In genomic region chr15:50873935-50874353, GRCh38 we compare ENCODE assay signal across 16 cellular contexts. TPM values are rescaled to one million over a fixed set of nuclear protein-coding genes. Genes with fewer than 3 reads are reported as not detected.
DNase-seq lines count a peak whose midpoint lies in the region; ATAC-seq and TF ChIP-seq lines count a peak whose summit lies in the region.
"Had no signal": no experiment of that assay in that cellular context is flagged by ENCODE, and none has a peak within 500 bp of the region (broad histone marks: within the 10 kb centered on the region; RNA-seq: fewer than 3 reads in every experiment).

No MANE protein-coding gene starts in this region.

- peaks cover 4% of the 10 kb centered on the region for H3K27me3 ChIP-seq in DOHH2 (ENCODE audit: control insufficient read depth, low read length)
- peaks cover 35% of the 10 kb centered on the region for H3K27me3 ChIP-seq in OCI-LY3 (ENCODE audit: low read depth, low read length)

- H3K9me3 ChIP-seq in DOHH2 (ENCODE audit: control insufficient read depth, insufficient read depth, low read length) (no peaks in the 10 kb centered on the region), OCI-LY3 (ENCODE audit: insufficient read depth, low read length) (no peaks in the 10 kb centered on the region), T-helper 17 cell (ENCODE audit: control insufficient read depth, low read length, poor library complexity, severe bottlenecking) (no peaks in the 10 kb centered on the region)
- H3K9me3 ChIP-seq: thoracic aorta had no signal

- H3K27ac Mint-ChIP-seq in immature natural killer cell, result peak overlapping the region in 1 of 6 donors; percentile 62
- no peak overlapping the region for H3K27ac Mint-ChIP-seq in T-helper 17 cell
- H3K27ac Mint-ChIP-seq: WTC11 had no signal

- H3K36me3 ChIP-seq in DOHH2 (ENCODE audit: control insufficient read depth, low read length) (no peaks in the 10 kb centered on the region), OCI-LY3 (replicated peaks; ENCODE audit: low read depth, low read length) (no peaks in the 10 kb centered on the region)
- H3K36me3 ChIP-seq: thoracic aorta had no signal

- H3F3A ChIP-seq in DOHH2 (ENCODE audit: control insufficient read depth, insufficient read depth), result no peaks in the 10 kb centered on the region

- no peak overlapping the region for H3K27ac ChIP-seq in DOHH2 (ENCODE audit: low read depth, low read length)
- peak overlapping the region; percentile 65 for H3K27ac ChIP-seq in OCI-LY3 (ENCODE audit: low read length)
- H3K27ac ChIP-seq: thoracic aorta had no signal

- H3K27me3 Mint-ChIP-seq in immature natural killer cell (ENCODE audit: low read depth in 3 of 3), result peaks cover 3 to 8% (median 4%) of the 10 kb centered on the region in 3 donors
- peaks cover 45% of the 10 kb centered on the region for H3K27me3 Mint-ChIP-seq in T-helper 17 cell

- TF ChIP-seq CTCF in DOHH2 (IDR thresholded peaks at IDR 0.05; ENCODE audit: low read depth, low read length, poor library complexity, severe bottlenecking), result no peak
- peak; percentile 41 for TF ChIP-seq CTCF in OCI-LY3 (IDR thresholded peaks at IDR 0.05; ENCODE audit: low read depth, low read length)

- H3K4me1 ChIP-seq in DOHH2 (ENCODE audit: control insufficient read depth, low read length) (peaks cover 22% of the 10 kb centered on the region), OCI-LY3 (ENCODE audit: low read length) (peaks cover 45% of the 10 kb centered on the region)

- no peaks in the 10 kb centered on the region for H3K9me2 ChIP-seq in DOHH2 (replicated peaks; ENCODE audit: control insufficient read depth, low read length)

- H2AFZ ChIP-seq in OCI-LY3 (ENCODE audit: low read depth, low read length), result peak overlapping the region; percentile 77

- peak overlapping the region; percentile 64 for H3K9ac ChIP-seq in OCI-LY3 (ENCODE audit: low read length)

- DNase-seq in immature natural killer cell (peak in 2 of 3 donors; percentile 5 to 7), NCI-H2227 treated with DMSO at 0.1 percent for 48 hours (lab: John Stamatoyannopoulos, UW) (no peak), NCI-H1092 treated with DMSO at 0.1 percent for 48 hours (lab: John Stamatoyannopoulos, UW) (no peak), T-helper 17 cell (no peak)
- no peak for DNase-seq in stimulated activated CD4-positive, alpha-beta T cell treated with anti-CD3 and anti-CD28 coated beads, Interleukin-4, amount 100 ng/mL, for 1 hour
- DNase-seq: activated naive CD4-positive, alpha-beta T cell treated with Interleukin-2 at 50 U/mL for 16 hours; effector CD4-positive, alpha-beta T cell; hypothalamus; KG1; NCI-H526 treated with DMSO at 0.1 percent for 48 hours; nephron progenitor cell had no signal

- H3K79me2 ChIP-seq in DOHH2 (ENCODE audit: control insufficient read depth, low read length), result no peaks in the 10 kb centered on the region
- no peaks in the 10 kb centered on the region for H3K79me2 ChIP-seq in OCI-LY3 (ENCODE audit: low read length)

- peaks cover 18 to 30% of the 10 kb centered on the region in 2 donors for H3K4me1 Mint-ChIP-seq in immature natural killer cell
- peaks cover 11% of the 10 kb centered on the region for H3K4me1 Mint-ChIP-seq in T-helper 17 cell

- H3K4me2 ChIP-seq in DOHH2 (ENCODE audit: low read length) (peak overlapping the region; percentile 15; the same call in 1 of the 2 replicates), OCI-LY3 (ENCODE audit: low read length) (peak overlapping the region; percentile 93)

- H3K4me3 Mint-ChIP-seq in immature natural killer cell (peak overlapping the region in 2 of 5 donors; percentile 4 to 12), T-helper 17 cell (no peak overlapping the region)
- H3K4me3 Mint-ChIP-seq: nephron progenitor cell, WTC11 had no signal

- ATAC-seq in GM21423 (IDR thresholded peaks at IDR 0.05; ENCODE audit: unreplicated experiment), result peak; percentile 50
- no peak for ATAC-seq in T-helper 17 cell
- ATAC-seq: WTC11 had no signal

- H3K36me3 Mint-ChIP-seq in immature natural killer cell (no peaks in the 10 kb centered on the region), T-helper 17 cell (ENCODE audit: low read depth) (no peaks in the 10 kb centered on the region)
- H3K36me3 Mint-ChIP-seq: WTC11 had no signal

- no peaks in the 10 kb centered on the region for H4K20me1 ChIP-seq in DOHH2 (ENCODE audit: control insufficient read depth, insufficient read depth, low read depth, low read length)
- no peaks in the 10 kb centered on the region for H4K20me1 ChIP-seq in OCI-LY3 (ENCODE audit: insufficient read depth, low read length)

- H3K4me3 ChIP-seq in DOHH2 (ENCODE audit: low read length), result no peak overlapping the region
- peak overlapping the region; percentile 57 for H3K4me3 ChIP-seq in OCI-LY3 (ENCODE audit: low read length)
- H3K4me3 ChIP-seq: thoracic aorta had no signal

- no peaks in the 10 kb centered on the region for H3K9me3 Mint-ChIP-seq in immature natural killer cell
- H3K9me3 Mint-ChIP-seq: nephron progenitor cell, WTC11 had no signal

RNA-seq across cellular contexts. Expression of gene AP4E1, which starts 34.5 kb away (rescaled TPM):
- 1 to 10 TPM; 2.3 to 7.0 (median 3.2) TPM for polyA plus RNA-seq in immature natural killer cell
- 1 to 10 TPM; 7.6 to 9.6 TPM for total RNA-seq in T-helper 17 cell

Comparison
In these comparisons a context has a peak if more than half of its experiments do, and no peak if none do; other contexts are left out.
1. DNase-seq: peak in immature natural killer cell (2 of 3); none in NCI-H2227 treated with DMSO at 0.1 percent for 48 hours (single experiment), NCI-H1092 treated with DMSO at 0.1 percent for 48 hours (single experiment), stimulated activated CD4-positive, alpha-beta T cell treated with anti-CD3 and anti-CD28 coated beads, Interleukin-4, amount 100 ng/mL, for 1 hour (single experiment) and T-helper 17 cell (0 of 3).